Comparison of ENCODE assay signal across 17 cellular contexts in genomic region chr18:5721924-5722323, GRCh38.
A peak's percentile ranks its signal among the peaks of the same experiment; 100 is the strongest.
DNase-seq lines count a peak whose midpoint lies in the region; ATAC-seq and TF ChIP-seq lines count a peak whose summit lies in the region.
"Had no signal": no experiment of that assay in that cellular context is flagged by ENCODE, and none has a peak within 500 bp of the region (broad histone marks: within the 10 kb centered on the region; RNA-seq: fewer than 3 reads in every experiment).

No MANE protein-coding gene starts in this region.

- no peaks in the 10 kb centered on the region for H3K23me2 ChIP-seq in H9 (ENCODE audit: insufficient read length, low read depth, low read length, poor library complexity, severe bottlenecking)

- DNase-seq in H9 (no peak), neuronal stem cell (ENCODE audit: low spot score) (no peak), aorta (no peak), anterior cingulate cortex (lab: John Stamatoyannopoulos, UW) (no peak)
- DNase-seq: Caco-2; CD4-positive, CD25-positive, alpha-beta regulatory T cell; CD8-positive, alpha-beta T cell; DMS153; DND-41; HFFc6 had no signal

- H3K27ac Mint-ChIP-seq in H9: no peak overlapping the region
- H3K27ac Mint-ChIP-seq: B cell; CD4-positive, CD25-positive, alpha-beta regulatory T cell; CD8-positive, alpha-beta T cell; GM23338; HFFc6 had no signal

- H3K4me3 ChIP-seq in neuronal stem cell (ENCODE audit: low read length in 2 of 2) (no peak overlapping the region), aorta (ENCODE audit: low read length in 2 of 2) (no peak overlapping the region)
- H3K4me3 ChIP-seq: BLaER1, GM23338, HAP-1 had no signal

- H3K4me1 ChIP-seq in H9 (ENCODE audit: insufficient read depth, low read length): no peaks in the 10 kb centered on the region
- no peaks in the 10 kb centered on the region for H3K4me1 ChIP-seq in neuronal stem cell (ENCODE audit: control insufficient read depth in 2 of 2, insufficient read depth in 1 of 2, low read depth in 1 of 2, low read length in 2 of 2)
- H3K4me1 ChIP-seq in aorta (ENCODE audit: control insufficient read depth in 1 of 2, insufficient read depth in 2 of 2, low read length in 2 of 2): no peaks in the 10 kb centered on the region
- H3K4me1 ChIP-seq: BLaER1, Caco-2, HAP-1 had no signal

- no peaks in the 10 kb centered on the region for H3K4me1 Mint-ChIP-seq in H9
- H3K4me1 Mint-ChIP-seq: B cell had no signal

- no CpG with 5 or more reads among the region's 10 CpGs for WGBS in H9 (ENCODE audit: extremely low coverage, insufficient read length, low lambda C conversion rate)
- no CpG with 5 or more reads among the region's 10 CpGs for WGBS in neuronal stem cell (ENCODE audit: extremely low coverage in 2 of 2, insufficient read length in 2 of 2, insufficient replicate concordance in 1 of 2), 2 donors
- 71% methylated on average over 10 of the region's 10 CpGs for WGBS in aorta, 2 donors

- ATAC-seq in aorta (ENCODE audit: low FRiP score) (peak; percentile 30), GM19023 (IDR thresholded peaks at IDR 0.05; ENCODE audit: unreplicated experiment) (no peak)
- ATAC-seq: CD8-positive, alpha-beta T cell; GM23338 had no signal

- no peaks in the 10 kb centered on the region for H3K36me3 Mint-ChIP-seq in H9 (ENCODE audit: insufficient read depth in 1 of 3, low read depth in 3 of 3)
- H3K36me3 Mint-ChIP-seq: CD8-positive, alpha-beta T cell had no signal

- H3K79me1 ChIP-seq in H9 (ENCODE audit: insufficient read depth, low read depth, low read length, poor library complexity, severe bottlenecking) (no peaks in the 10 kb centered on the region), neuronal stem cell (ENCODE audit: low read depth, low read length) (no peaks in the 10 kb centered on the region)

- H2BK15ac ChIP-seq in H9 (ENCODE audit: low read depth, low read length) (no peak overlapping the region), neuronal stem cell (ENCODE audit: low read length) (no peak overlapping the region)

- no peak overlapping the region for H2BK120ac ChIP-seq in H9 (ENCODE audit: low read depth, low read length, poor library complexity, severe bottlenecking)
- no peak overlapping the region for H2BK120ac ChIP-seq in neuronal stem cell (ENCODE audit: low read depth, low read length)

- no peak overlapping the region for H2AFZ ChIP-seq in H9 (ENCODE audit: low read length)
- no peak overlapping the region for H2AFZ ChIP-seq in neuronal stem cell (ENCODE audit: low read length)
- H2AFZ ChIP-seq: GM23338 had no signal

- H3K23ac ChIP-seq in H9 (ENCODE audit: insufficient read length, low read depth, low read length) (no peak overlapping the region), neuronal stem cell (ENCODE audit: low read depth, low read length, poor library complexity) (no peak overlapping the region)

- H2BK12ac ChIP-seq in H9 (ENCODE audit: insufficient read length, low read depth, low read length) (no peak overlapping the region), neuronal stem cell (ENCODE audit: low read length) (no peak overlapping the region)

- H3K9me3 Mint-ChIP-seq in H9: no peaks in the 10 kb centered on the region
- H3K9me3 Mint-ChIP-seq: CD4-positive, CD25-positive, alpha-beta regulatory T cell; CD8-positive, alpha-beta T cell; GM23338 had no signal

- H3K9ac ChIP-seq in H9 (ENCODE audit: extremely low read depth, insufficient read length, low read length) (no peak overlapping the region), neuronal stem cell (ENCODE audit: low read depth, low read length, poor library complexity) (no peak overlapping the region)
- H3K9ac ChIP-seq: BLaER1 had no signal

- H3K36me3 ChIP-seq in neuronal stem cell (replicated peaks in 1 of 2; ENCODE audit: control insufficient read depth in 2 of 2, insufficient read depth in 2 of 2, low read length in 2 of 2) (no peaks in the 10 kb centered on the region), aorta (ENCODE audit: control insufficient read depth in 1 of 2, insufficient read depth in 2 of 2, low read length in 1 of 2) (no peaks in the 10 kb centered on the region)
- H3K36me3 ChIP-seq: BLaER1, HAP-1 had no signal

- H2BK5ac ChIP-seq in H9 (ENCODE audit: insufficient read length, low read length): no peak overlapping the region
- no peak overlapping the region for H2BK5ac ChIP-seq in neuronal stem cell (ENCODE audit: low read length)

- H4K20me1 ChIP-seq in H9 (ENCODE audit: control insufficient read depth, insufficient read depth, insufficient read length): no peaks in the 10 kb centered on the region
- H4K20me1 ChIP-seq: BLaER1 had no signal

- H3K27ac ChIP-seq in H9 (ENCODE audit: insufficient read length, low read depth, low read length): no peak overlapping the region
- peak overlapping the region; percentile 16 for H3K27ac ChIP-seq in angular gyrus (ENCODE audit: low read depth, low read length)
- no peak overlapping the region for H3K27ac ChIP-seq in neuronal stem cell (replicated peaks; ENCODE audit: low read length)
- no peak overlapping the region for H3K27ac ChIP-seq in aorta (ENCODE audit: low read depth in 1 of 2, low read length in 2 of 2)
- H3K27ac ChIP-seq: BLaER1, C4-2B had no signal

- H3K27me3 Mint-ChIP-seq in H9 (ENCODE audit: low read depth): peaks cover 3% of the 10 kb centered on the region
- H3K27me3 Mint-ChIP-seq: B cell; CD4-positive, CD25-positive, alpha-beta regulatory T cell had no signal

- no peak overlapping the region for H3K4me3 Mint-ChIP-seq in H9
- H3K4me3 Mint-ChIP-seq: B cell; CD4-positive, CD25-positive, alpha-beta regulatory T cell; CD8-positive, alpha-beta T cell; GM23338; HFFc6 had no signal

- H2BK20ac ChIP-seq in H9 (ENCODE audit: low read depth, low read length, poor library complexity, severe bottlenecking): no peak overlapping the region

- H3K27me3 ChIP-seq in H9 (ENCODE audit: insufficient read depth, low read length): no peaks in the 10 kb centered on the region
- no peaks in the 10 kb centered on the region for H3K27me3 ChIP-seq in neuronal stem cell (ENCODE audit: control insufficient read depth in 3 of 3, insufficient read depth in 3 of 3, low read depth in 1 of 3, low read length in 3 of 3)
- no peaks in the 10 kb centered on the region for H3K27me3 ChIP-seq in aorta (ENCODE audit: control insufficient read depth in 1 of 2, insufficient read depth in 2 of 2, low read length in 1 of 2)
- H3K27me3 ChIP-seq: BLaER1 had no signal

- TF ChIP-seq CTCF in H9 (conservative IDR thresholded peaks at IDR 0.05): no peak

- no peak overlapping the region for H3K18ac ChIP-seq in H9 (ENCODE audit: insufficient read length, low read depth, low read length)
- peak overlapping the region; percentile 21 for H3K18ac ChIP-seq in neuronal stem cell (ENCODE audit: low read length)

- intact Hi-C loops in aorta (cut with DNase I): no loop called here

- H3K14ac ChIP-seq in H9 (ENCODE audit: insufficient read depth, low read length) (peak overlapping the region; percentile 22; the same call in 1 of the 2 replicates), neuronal stem cell (ENCODE audit: low read length) (no peak overlapping the region)

- H3K56ac ChIP-seq in H9 (ENCODE audit: insufficient read length, low read depth, low read length): no peak overlapping the region

- H3K4ac ChIP-seq in H9 (ENCODE audit: low read depth, low read length) (no peak overlapping the region), neuronal stem cell (ENCODE audit: low read length) (no peak overlapping the region)

- H4K5ac ChIP-seq in H9 (ENCODE audit: insufficient read length, low read depth, low read length): no peak overlapping the region

- no peaks in the 10 kb centered on the region for H3K79me2 ChIP-seq in H9 (ENCODE audit: insufficient read depth, low read length)

- H4K8ac ChIP-seq in H9 (replicated peaks; ENCODE audit: insufficient read length, low read depth, low read length) (no peak overlapping the region), neuronal stem cell (ENCODE audit: low read depth, low read length) (no peak overlapping the region)

- H3K4me2 ChIP-seq in H9 (ENCODE audit: insufficient read depth, insufficient read length, low read length): no peak overlapping the region
- H3K4me2 ChIP-seq in neuronal stem cell (ENCODE audit: insufficient read depth, low read length, poor library complexity, severe bottlenecking): no peak overlapping the region
- H3K4me2 ChIP-seq: BLaER1, GM23338 had no signal

- H4K91ac ChIP-seq in H9 (ENCODE audit: insufficient read length, low read depth, low read length) (no peak overlapping the region), neuronal stem cell (ENCODE audit: low read depth, low read length, poor library complexity) (no peak overlapping the region)

- no peak overlapping the region for H3T11ph ChIP-seq in H9 (ENCODE audit: low read length)

- H2AK5ac ChIP-seq in H9 (ENCODE audit: insufficient read length, low read length) (no peak overlapping the region), neuronal stem cell (ENCODE audit: low read depth, low read length) (no peak overlapping the region)

- H3K9me3 ChIP-seq in H9 (ENCODE audit: control insufficient read depth, low read depth, low read length) (no peaks in the 10 kb centered on the region), neuronal stem cell (replicated peaks in 1 of 2; ENCODE audit: control insufficient read depth in 2 of 2, insufficient read depth in 1 of 2, low read depth in 1 of 2, low read length in 2 of 2) (no peaks in the 10 kb centered on the region), aorta (ENCODE audit: control insufficient read depth, low read length) (no peaks in the 10 kb centered on the region)
- H3K9me3 ChIP-seq: BLaER1, Caco-2, HAP-1 had no signal
